ENCODE assay signal across 32 cellular contexts in genomic region chr10:83357627-83358026, GRCh38.
"Had no signal": no experiment of that assay in that cellular context is flagged by ENCODE, and none has a peak within 500 bp of the region (broad histone marks: within the 10 kb centered on the region; RNA-seq: fewer than 3 reads in every experiment).

No MANE protein-coding gene starts in this region.

- H3K9me3 ChIP-seq: colonic mucosa, gastrocnemius medialis had no signal

- H3K4me3 ChIP-seq: ascending aorta, breast epithelium, cardiac muscle cell, colonic mucosa, dorsolateral prefrontal cortex, esophagus muscularis mucosa, gastrocnemius medialis, heart left ventricle had no signal

- H3K27me3 ChIP-seq: ascending aorta, breast epithelium, cardiac muscle cell, colonic mucosa, dorsolateral prefrontal cortex, esophagus muscularis mucosa, foreskin keratinocyte, gastrocnemius medialis, heart left ventricle had no signal

- H3K27ac ChIP-seq: ascending aorta, breast epithelium, cardiac muscle cell, colonic mucosa, dorsolateral prefrontal cortex, esophagus muscularis mucosa, foreskin keratinocyte, gastrocnemius medialis, heart left ventricle had no signal

- DNase-seq: activated CD4-positive, alpha-beta memory T cell treated with anti-CD3 and anti-CD28 coated beads, Interleukin-2, amount 10 ng/mL, durations not matched to agents 7 days and 5 days; activated CD4-positive, alpha-beta T cell treated with anti-CD3 and anti-CD28 coated beads for 1 hour; activated CD4-positive, alpha-beta T cell treated with anti-CD3 and anti-CD28 coated beads for 4 hours; activated CD4-positive, alpha-beta T cell treated with anti-CD3 and anti-CD28 coated beads, Interleukin-2, amount 10 ng/mL, durations not matched to agents 7 days and 5 days; activated CD4-positive, alpha-beta T cell treated with anti-CD3 and anti-CD28 coated beads, Interleukin-2, amount 50 U/mL, for 4 hours; activated CD4-positive, CD25-positive, alpha-beta regulatory T cell; activated CD8-positive, alpha-beta memory T cell treated with anti-CD3 and anti-CD28 coated beads, Interleukin-2, amount 50 U/mL, for 48 hours; activated gamma-delta T cell; activated naive CD4-positive, alpha-beta T cell; activated naive CD4-positive, alpha-beta T cell treated with anti-CD3 and anti-CD28 coated beads, Interleukin-2, amount 10 ng/mL, durations not matched to agents 7 days and 5 days; activated naive CD8-positive, alpha-beta T cell treated with anti-CD3 and anti-CD28 coated beads, Interleukin-2, amount 10 ng/mL, durations not matched to agents 7 days and 5 days; activated T-cell treated with anti-CD3 and anti-CD28 coated beads for 4 hours; activated T-cell treated with anti-CD3 and anti-CD28 coated beads, Interleukin-2, amount 50 U/mL, for 24 hours; activated T-cell treated with anti-CD3 and anti-CD28 coated beads, Interleukin-2, amount 50 U/mL, for 72 hours; central memory CD4-positive, alpha-beta T cell; cerebellar nuclear complex; colonic mucosa; dorsolateral prefrontal cortex; effector memory CD4-positive, alpha-beta T cell; endodermal cell; erythroblast; foreskin keratinocyte; gastrocnemius medialis; glutamatergic neuron; heart left ventricle; T-helper 17 cell; T1000 had no signal

- ATAC-seq: activated naive CD4-positive, alpha-beta T cell treated with anti-CD3 and anti-CD28 coated beads, Interleukin-2, amount 50 U/mL, for 72 hours; activated T-cell treated with anti-CD3 and anti-CD28 coated beads, Interleukin-2, amount 50 U/mL, for 72 hours; gastrocnemius medialis; heart left ventricle; T-helper 17 cell had no signal

- H3K4me1 ChIP-seq: ascending aorta, breast epithelium, colonic mucosa, esophagus muscularis mucosa, foreskin keratinocyte, gastrocnemius medialis, heart left ventricle had no signal

- H3K36me3 ChIP-seq: ascending aorta, breast epithelium, cardiac muscle cell, colonic mucosa, esophagus muscularis mucosa, gastrocnemius medialis, heart left ventricle had no signal
